In the genomic region with DNA sequence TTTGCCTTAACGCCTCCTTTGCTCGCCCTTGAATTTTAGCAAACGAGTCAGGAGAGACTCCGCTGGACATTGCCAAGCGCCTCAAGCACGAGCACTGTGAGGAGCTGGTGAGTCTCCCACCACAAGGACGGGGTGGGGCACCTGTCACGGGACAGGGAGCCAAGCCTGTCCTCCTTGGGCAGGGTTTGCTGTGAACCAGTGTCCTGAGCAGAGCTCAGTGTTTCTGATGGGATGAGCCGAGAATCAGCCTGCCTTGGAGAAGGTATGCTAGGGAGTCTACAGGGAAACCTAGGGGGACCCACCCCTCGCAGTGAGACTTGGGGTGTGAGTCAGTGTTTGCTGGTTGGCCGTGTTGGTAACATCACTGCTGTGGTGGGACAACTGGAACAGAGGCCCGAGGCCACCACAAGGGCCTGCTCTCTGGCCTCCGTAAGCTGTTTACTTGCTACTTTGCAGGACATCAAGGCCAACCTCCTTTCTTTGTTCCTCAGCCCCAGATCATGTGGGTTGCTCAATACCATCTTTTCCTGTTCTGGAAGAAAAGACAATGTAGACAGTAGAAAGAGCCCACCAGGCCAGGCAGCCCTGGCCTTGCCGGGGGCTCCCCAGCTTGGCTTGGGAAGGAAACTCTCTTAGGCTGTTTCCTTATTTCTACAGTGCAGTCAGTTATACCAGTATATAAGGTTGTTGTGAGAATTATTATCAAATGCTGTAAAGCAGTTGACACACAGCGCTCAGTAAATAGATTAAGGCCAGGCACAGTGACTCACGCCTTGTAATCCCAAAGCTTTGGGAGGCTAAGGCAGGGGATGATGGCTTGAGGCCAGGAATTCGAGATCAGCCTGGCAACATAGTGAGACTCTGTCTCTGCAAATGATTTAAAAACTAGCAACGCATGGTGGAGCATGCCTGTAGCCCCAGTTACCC, we compare ENCODE assay signal across 9 cellular contexts. TPM values are rescaled to one million over a fixed set of nuclear protein-coding genes. Genes with fewer than 3 reads are reported as not detected.
DNase-seq lines count a peak whose midpoint lies in the region; ATAC-seq and TF ChIP-seq lines count a peak whose summit lies in the region.
"Had no signal": no experiment of that assay in that cellular context is flagged by ENCODE, and none has a peak within 500 bp of the region (broad histone marks: within the 10 kb centered on the region; RNA-seq: fewer than 3 reads in every experiment).

No MANE protein-coding gene starts in this region.

- TF ChIP-seq POLR2A in heart left ventricle (IDR thresholded peaks at IDR 0.05) = no peak

- in situ Hi-C loops in GM23248 (cut with MboI) = no loop called here

- H3K79me2 ChIP-seq in GM23248 (ENCODE audit: insufficient read depth) = peaks cover 39% of the 10 kb centered on the region

- TF ChIP-seq CTCF in heart left ventricle (IDR thresholded peaks at IDR 0.05) = no peak

- H3F3A ChIP-seq in GM23248 (ENCODE audit: insufficient read depth) = peaks cover 57% of the 10 kb centered on the region

- H3K9me3 ChIP-seq in GM23248 (ENCODE audit: low read depth) (no peaks in the 10 kb centered on the region), heart left ventricle (no peaks in the 10 kb centered on the region)

- H3K4me1 ChIP-seq in GM23248 (ENCODE audit: insufficient read depth) (peaks cover 33% of the 10 kb centered on the region), heart left ventricle (peaks cover 0 to 44% (median 20%) of the 10 kb centered on the region in 12 donors)

- peak overlapping the region; percentile 73 for H3K9ac ChIP-seq in GM23248

- H3K4me3 ChIP-seq in GM23248 (no peak overlapping the region), heart left ventricle (no peak overlapping the region), skin epidermis (no peak overlapping the region)

- no peaks in the 10 kb centered on the region for H4K20me1 ChIP-seq in GM23248 (ENCODE audit: insufficient read depth)

- H3K27ac ChIP-seq in GM23248 (peak overlapping the region; percentile 97), heart left ventricle (peak overlapping the region; percentile 10 to 68 (median 38)), skin epidermis (peak overlapping the region in 19 of 21 experiments; percentile 21 to 83 (median 59))

- DNase-seq in GM23248 (peak; percentile 95), amniotic epithelial cell (ENCODE audit: low read depth) (peak; percentile 97), heart left ventricle (peak in 2 of 5 donors; percentile 63 to 70), mucosa of gallbladder (ENCODE audit: low spot score) (no peak)
- DNase-seq: activated T-cell treated with anti-CD3 and anti-CD28 coated beads, Interleukin-2, amount 50 U/mL, for 48 hours had no signal

- intact Hi-C loops in heart left ventricle (cut with DNase I) = no loop called here

- H3K9me2 ChIP-seq in GM23248 (ENCODE audit: insufficient read depth) = no peaks in the 10 kb centered on the region

- H3K4me2 ChIP-seq in GM23248 (ENCODE audit: unreplicated experiment) = peak overlapping the region; percentile 57

- H3K27me3 ChIP-seq in GM23248 (replicated peaks; ENCODE audit: insufficient read depth) (no peaks in the 10 kb centered on the region), heart left ventricle (no peaks in the 10 kb centered on the region)

- ATAC-seq in heart left ventricle (peak in 3 of 4 donors; percentile 44 to 81 (median 58)), HG02870 (IDR thresholded peaks at IDR 0.05; ENCODE audit: unreplicated experiment) (no peak), HG03439 (IDR thresholded peaks at IDR 0.05; ENCODE audit: unreplicated experiment) (no peak), HG02623 (IDR thresholded peaks at IDR 0.05; ENCODE audit: unreplicated experiment) (no peak)

- H3K36me3 ChIP-seq in GM23248 (ENCODE audit: low read depth) (peaks cover 35% of the 10 kb centered on the region), heart left ventricle (peaks cover 0 to 83% (median 33%) of the 10 kb centered on the region in 9 donors)

- WGBS in GM23248 (ENCODE audit: low coverage in 1 of 2, low lambda C conversion rate in 2 of 2, missing lambda C conversion rate in 2 of 2), 2 experiments = 11 to 15% methylated on average over 18 of the region's 18 CpGs
- 79 to 85% (median 82%) methylated on average over 17 to 18 of the region's 18 CpGs for WGBS in heart left ventricle, 4 donors

- peak overlapping the region; percentile 20; the same call in 1 of the 2 replicates for H2AFZ ChIP-seq in GM23248

RNA-seq across cellular contexts. Expression of a gene that starts 42.4 kb away (rescaled TPM):
- total RNA-seq in GM23248 (2014; rRNA removed; shearing (Covaris generic)) = 39.0 and 52.2 TPM in 2 replicates
- polyA plus RNA-seq in GM23248 (2016; fragmentation: Nextera tagmentation; extraction: Ambion mirVana) = 280 and 289 TPM in 2 replicates
- total RNA-seq in heart left ventricle = 100 to 1,000 TPM in 6 of 9 donors, 10 to 100 TPM in 3; 26.5 to 163 (median 104) TPM
- 100 to 1,000 TPM in 1 of 2 donors, 10 to 100 TPM in 1; 85.6 to 165 TPM for polyA plus RNA-seq in heart left ventricle
- total RNA-seq in mucosa of gallbladder = 75.2 TPM

RNA-seq across cellular contexts. Expression of a gene that starts 42.5 kb away (rescaled TPM):
- total RNA-seq in GM23248 (2014; rRNA removed; shearing (Covaris generic)) = 34.0 and 39.6 TPM in 2 replicates
- 37.7 and 40.3 TPM in 2 replicates for polyA plus RNA-seq in GM23248 (2016; fragmentation: Nextera tagmentation; extraction: Ambion mirVana)
- 10 to 100 TPM; 13.8 to 27.5 (median 18.3) TPM for total RNA-seq in heart left ventricle
- 10 to 100 TPM; 12.0 to 21.9 TPM for polyA plus RNA-seq in heart left ventricle
- total RNA-seq in mucosa of gallbladder = 24.3 TPM

Comparison
In these comparisons a context has a peak if more than half of its experiments do, and no peak if none do; other contexts are left out.
1. H3K27ac ChIP-seq: peak in every context shown above with its lines; median percentile 97 in GM23248; 59 in skin epidermis; 38 in heart left ventricle.
2. ATAC-seq: peak in heart left ventricle (3 of 4); none in HG02870 (single experiment), HG03439 (single experiment) and HG02623 (single experiment).